8 cellular contexts compared by ENCODE assay signal in the genomic region with DNA sequence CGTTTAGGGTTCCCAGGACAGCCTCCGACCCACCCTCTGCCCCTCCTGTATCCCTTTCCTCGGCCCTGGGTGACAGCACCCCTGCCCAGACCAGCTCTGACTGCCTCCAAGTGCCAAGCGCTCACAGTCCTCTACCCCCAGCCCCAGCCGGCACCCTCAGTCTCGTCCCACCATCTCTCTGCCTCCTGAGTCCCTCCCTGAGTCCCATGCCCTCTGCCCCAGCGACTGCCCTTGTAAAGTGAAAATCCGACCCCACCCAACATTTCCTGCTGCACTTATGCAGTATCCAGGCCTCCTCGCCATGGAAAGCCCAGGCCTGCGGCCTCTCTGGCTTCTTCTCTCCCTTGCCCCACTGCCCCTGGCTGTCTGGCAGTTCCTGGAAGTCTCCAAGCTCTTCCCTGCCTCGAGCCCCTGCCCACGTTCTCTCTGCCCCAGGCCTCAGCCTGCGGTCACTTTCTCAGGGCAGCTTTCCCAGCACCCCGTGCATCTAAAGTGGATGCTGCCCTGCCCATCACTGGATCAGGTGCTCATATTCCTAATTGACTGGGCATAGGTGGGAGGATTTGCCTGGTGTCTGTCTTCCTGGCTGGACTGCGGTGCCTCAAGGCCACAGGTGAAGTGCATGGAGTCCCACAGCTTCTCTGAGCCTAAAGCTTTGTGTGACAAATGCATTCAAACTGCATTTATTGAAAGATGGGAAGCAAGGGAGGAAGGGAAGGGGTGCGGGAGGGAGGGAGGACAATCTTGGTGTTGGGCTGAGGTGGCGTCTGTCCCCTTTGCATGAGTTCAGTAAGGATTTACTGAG. TPM values are rescaled to one million over a fixed set of nuclear protein-coding genes. Genes with fewer than 3 reads are reported as not detected.
DNase-seq lines count a peak whose midpoint lies in the region; ATAC-seq, FAIRE-seq and TF ChIP-seq lines count a peak whose summit lies in the region.
"Had no signal": no experiment of that assay in that cellular context is flagged by ENCODE, and none has a peak within 500 bp of the region (broad histone marks: within the 10 kb centered on the region; RNA-seq: fewer than 3 reads in every experiment).

No MANE protein-coding gene starts in this region.

- DNase-seq in activated CD4-positive, CD25-positive, alpha-beta regulatory T cell treated with anti-CD3 and anti-CD28 coated beads, Interleukin-2, amount 50 U/mL, for 72 hours, result peak; percentile 32
- DNase-seq in activated CD4-positive, CD25-positive, alpha-beta regulatory T cell (lab: John Stamatoyannopoulos, UW), result no peak
- DNase-seq in glutamatergic neuron (peak; percentile 11), suprapubic skin (ENCODE audit: low spot score in 2 of 2) (peak; percentile 49 to 65), RCC 7860 (ENCODE audit: low spot score) (no peak)
- DNase-seq: NCI-H2081 treated with DMSO at 0.1 percent for 48 hours had no signal

- no peaks in the 10 kb centered on the region for H3K9me3 ChIP-seq in suprapubic skin

- no peaks in the 10 kb centered on the region for H3K36me3 ChIP-seq in suprapubic skin

- no peaks in the 10 kb centered on the region for H3K27me3 ChIP-seq in suprapubic skin

- 65% methylated on average over 17 of the region's 17 CpGs for WGBS in suprapubic skin

- TF ChIP-seq CTCF in glutamatergic neuron (IDR thresholded peaks at IDR 0.05; ENCODE audit: partially characterized antibody, unreplicated experiment) (no peak), suprapubic skin (IDR thresholded peaks at IDR 0.05) (no peak)

- H3K4me3 Mint-ChIP-seq in glutamatergic neuron (ENCODE audit: unreplicated experiment), result no peak overlapping the region

- no peak for ATAC-seq in HG02885 (IDR thresholded peaks at IDR 0.05; ENCODE audit: poor library complexity, unreplicated experiment)

- no peak for TF ChIP-seq EP300 in suprapubic skin (IDR thresholded peaks at IDR 0.05)

- H3K4me3 ChIP-seq in suprapubic skin, result no peak overlapping the region

- peaks cover 14% of the 10 kb centered on the region for H3K27me3 Mint-ChIP-seq in glutamatergic neuron (ENCODE audit: unreplicated experiment)

- H3K4me1 Mint-ChIP-seq in glutamatergic neuron (ENCODE audit: low read depth, unreplicated experiment), result peaks cover 6% of the 10 kb centered on the region

- peaks cover 14% of the 10 kb centered on the region for H3K36me3 Mint-ChIP-seq in glutamatergic neuron (ENCODE audit: unreplicated experiment)

- peaks cover 5% of the 10 kb centered on the region for H3K9me3 Mint-ChIP-seq in glutamatergic neuron (ENCODE audit: unreplicated experiment)

- FAIRE-seq in RCC 7860 (lab: Jason Lieb, UNC), result no peak
- FAIRE-seq: A204.1 had no signal

- TF ChIP-seq POLR2A in suprapubic skin (IDR thresholded peaks at IDR 0.05), result no peak

- H3K27ac ChIP-seq in suprapubic skin, result no peak overlapping the region

- H3K27ac Mint-ChIP-seq in glutamatergic neuron (ENCODE audit: unreplicated experiment), result peak overlapping the region; percentile 55

- H3K4me1 ChIP-seq in suprapubic skin, result peaks cover 24% of the 10 kb centered on the region

RNA-seq across cellular contexts. Expression of a gene that starts 17.7 kb away (rescaled TPM):
- total RNA-seq in glutamatergic neuron (ENCODE audit: unreplicated experiment) (not detected), suprapubic skin (10 to 100 TPM in 3 of 4 donors, 1 to 10 TPM in 1; 8.9 to 29.7 (median 12.4) TPM)

RNA-seq across cellular contexts. Expression of a gene that starts 20.7 kb away (rescaled TPM):
- total RNA-seq in glutamatergic neuron (ENCODE audit: unreplicated experiment), result 3.3 TPM
- 1 to 10 TPM; 1.2 to 8.4 (median 2.7) TPM for total RNA-seq in suprapubic skin

RNA-seq across cellular contexts. Expression of a gene that starts 44.9 kb away (rescaled TPM):
- total RNA-seq in glutamatergic neuron (ENCODE audit: unreplicated experiment) (not detected), suprapubic skin (not detected)

RNA-seq across cellular contexts. Expression of a gene that starts 57.9 kb away (rescaled TPM):
- total RNA-seq in glutamatergic neuron (ENCODE audit: unreplicated experiment), result 0.12 TPM
- 1 to 10 TPM in 2 of 4 donors, under 1 TPM in 2; 0.30 to 3.8 (median 1.0) TPM for total RNA-seq in suprapubic skin

Comparison
In these comparisons a context has a peak if more than half of its experiments do, and no peak if none do; other contexts are left out.
1. DNase-seq: peak in activated CD4-positive, CD25-positive, alpha-beta regulatory T cell treated with anti-CD3 and anti-CD28 coated beads, Interleukin-2, amount 50 U/mL, for 72 hours (single experiment), glutamatergic neuron (single experiment) and suprapubic skin (2 of 2); none in activated CD4-positive, CD25-positive, alpha-beta regulatory T cell (0 of 4) and RCC 7860 (single experiment).